21 cellular contexts compared by ENCODE assay signal in genomic region chr1:84585803-84586202, GRCh38. TPM values are rescaled to one million over a fixed set of nuclear protein-coding genes. Genes with fewer than 3 reads are reported as not detected.
DNase-seq lines count a peak whose midpoint lies in the region; ATAC-seq, FAIRE-seq and TF ChIP-seq lines count a peak whose summit lies in the region.
"Had no signal": no experiment of that assay in that cellular context is flagged by ENCODE, and none has a peak within 500 bp of the region (broad histone marks: within the 10 kb centered on the region; RNA-seq: fewer than 3 reads in every experiment).

No MANE protein-coding gene starts in this region.

- H3K36me3 ChIP-seq in HepG2 (replicated peaks in 1 of 2; ENCODE audit: control insufficient read depth in 1 of 2, insufficient read depth in 2 of 2, low read length in 2 of 2) (no peaks in the 10 kb centered on the region), right lobe of liver (no peaks in the 10 kb centered on the region), RWPE2 (ENCODE audit: low read depth) (no peaks in the 10 kb centered on the region)

- TF ChIP-seq RAD21 in HepG2 (CRISPR knock-in tag; IDR thresholded peaks at IDR 0.05), result no peak

- POLR2A ChIA-PET in HepG2 (lab: Yijun Ruan, JAX), result interaction anchor here (5.2 kb wide), 1 partner anchor 12 kb away, joined by 40 read pairs; the partner anchor contains the start of gene CTBS

- DNase-seq in HepG2 (ENCODE audit: low spot score), result no peak
- no peak for DNase-seq in right lobe of liver
- DNase-seq in RWPE2 (ENCODE audit: low spot score), result no peak
- DNase-seq in foreskin keratinocyte, result peak in 1 of 2 donors; percentile 64
- no peak for DNase-seq in type B pancreatic cell (ENCODE audit: extremely low spot score, unreplicated experiment)
- DNase-seq in GOT3 (lab: John Stamatoyannopoulos, UW), result no peak
- no peak for DNase-seq in activated CD4-positive, alpha-beta T cell treated with anti-CD3 and anti-CD28 coated beads, Interleukin-2, amount 10 ng/mL, durations not matched to agents 24 days and 14 days
- no peak for DNase-seq in DMS79 treated with DMSO at 0.1 percent for 48 hours (lab: John Stamatoyannopoulos, UW)
- DNase-seq: CD4-positive, CD25-positive, alpha-beta regulatory T cell; DMS79; HCEC 1CT; MV-4-11; NCI-H1694; NCI-H2081; NCI-H2227 treated with DMSO at 0.1 percent for 48 hours; NCI-H510A treated with DMSO at 0.1 percent for 48 hours; NCI-H774; OCI-M1; Right ventricle myocardium superior had no signal

- WGBS in HepG2 (ENCODE audit: low lambda C conversion rate), result 0% methylated on average over 1 of the region's 1 CpG
- WGBS in right lobe of liver (ENCODE audit: insufficient coverage, low coverage, low lambda C conversion rate, missing lambda C conversion rate), result 17% methylated on average over 1 of the region's 1 CpG

- H3K4me3 Mint-ChIP-seq in type B pancreatic cell, result no peak overlapping the region
- no peak overlapping the region for H3K4me3 Mint-ChIP-seq in activated CD4-positive, alpha-beta T cell treated with anti-CD3 and anti-CD28 coated beads, Interleukin-2, amount 10 ng/mL, durations not matched to agents 24 days and 14 days
- H3K4me3 Mint-ChIP-seq: CD4-positive, CD25-positive, alpha-beta regulatory T cell had no signal

- no peak for ATAC-seq in HepG2
- ATAC-seq in right lobe of liver, result no peak
- ATAC-seq in RWPE2 (ENCODE audit: low read depth), result peak; percentile 35; the same call in 1 of the 3 replicates
- ATAC-seq in foreskin keratinocyte, result peak; percentile 74

- peak overlapping the region; percentile 4 for H3K27ac Mint-ChIP-seq in type B pancreatic cell
- no peak overlapping the region for H3K27ac Mint-ChIP-seq in activated CD4-positive, alpha-beta T cell treated with anti-CD3 and anti-CD28 coated beads, Interleukin-2, amount 10 ng/mL, durations not matched to agents 24 days and 14 days

- BruUV-seq in HepG2 (replicated peaks; lab: Mats Ljungman, UMichigan), result no TSS peak

- H3K27ac ChIP-seq in HepG2 (ENCODE audit: extremely low read length, insufficient read depth, low read length) (no peak overlapping the region), right lobe of liver (no peak overlapping the region), RWPE2 (ENCODE audit: poor library complexity, severe bottlenecking) (no peak overlapping the region), foreskin keratinocyte (no peak overlapping the region)
- H3K27ac ChIP-seq: HL-60 had no signal

- no peak for TF ChIP-seq POLR2A in HepG2 (IDR thresholded peaks at IDR 0.05; ENCODE audit: insufficient read depth in 1 of 2, low read depth in 2 of 2, low read length in 2 of 2)
- TF ChIP-seq POLR2A in right lobe of liver (IDR thresholded peaks at IDR 0.05), result no peak

- no peak for FAIRE-seq in HepG2 (lab: Jason Lieb, UNC)
- FAIRE-seq: RCC 7860 had no signal

- H3K4me1 Mint-ChIP-seq in type B pancreatic cell (ENCODE audit: unreplicated experiment), result peaks cover 16% of the 10 kb centered on the region
- no peaks in the 10 kb centered on the region for H3K4me1 Mint-ChIP-seq in activated CD4-positive, alpha-beta T cell treated with anti-CD3 and anti-CD28 coated beads, Interleukin-2, amount 10 ng/mL, durations not matched to agents 24 days and 14 days

- TF ChIP-seq CTCF in HepG2 (CRISPR knock-in tag; IDR thresholded peaks at IDR 0.05) (no peak), right lobe of liver (IDR thresholded peaks at IDR 0.05) (no peak), RWPE2 (IDR thresholded peaks at IDR 0.05; ENCODE audit: poor library complexity, severe bottlenecking) (no peak), foreskin keratinocyte (conservative IDR thresholded peaks at IDR 0.05) (no peak), type B pancreatic cell (conservative IDR thresholded peaks at IDR 0.05) (no peak)

- no peak overlapping the region for H3K4me2 ChIP-seq in HepG2 (ENCODE audit: low read depth, low read length)

- H3K27me3 ChIP-seq in HepG2 (ENCODE audit: control insufficient read depth in 1 of 2, insufficient read depth in 2 of 2, low read length in 2 of 2) (no peaks in the 10 kb centered on the region; a peak in 1 of 5 replicates), right lobe of liver (no peaks in the 10 kb centered on the region), RWPE2 (ENCODE audit: insufficient read depth, poor library complexity, severe bottlenecking) (no peaks in the 10 kb centered on the region), foreskin keratinocyte (no peaks in the 10 kb centered on the region)

- CTCF ChIA-PET in HepG2 (lab: Yijun Ruan, JAX; ENCODE audit: low intra/inter-chr PET ratio, low total read pairs), result no interaction called here

- no peaks in the 10 kb centered on the region for H3K9me3 ChIP-seq in HepG2 (ENCODE audit: low read length)
- no peaks in the 10 kb centered on the region for H3K9me3 ChIP-seq in right lobe of liver
- H3K9me3 ChIP-seq in RWPE2 (ENCODE audit: severe bottlenecking), result no peaks in the 10 kb centered on the region

- no peaks in the 10 kb centered on the region for H3K27me3 Mint-ChIP-seq in type B pancreatic cell
- peaks cover 11% of the 10 kb centered on the region for H3K27me3 Mint-ChIP-seq in activated CD4-positive, alpha-beta T cell treated with anti-CD3 and anti-CD28 coated beads, Interleukin-2, amount 10 ng/mL, durations not matched to agents 24 days and 14 days

- H4K20me1 ChIP-seq in HepG2 (ENCODE audit: insufficient read depth, low read length), result no peaks in the 10 kb centered on the region

- H3K4me3 ChIP-seq in HepG2 (replicated peaks in 1 of 3; ENCODE audit: insufficient read depth in 1 of 3, low read depth in 2 of 3, low read length in 3 of 3), result no peak overlapping the region
- H3K4me3 ChIP-seq in right lobe of liver, result no peak overlapping the region
- no peak overlapping the region for H3K4me3 ChIP-seq in RWPE2 (ENCODE audit: severe bottlenecking)

- intact Hi-C loops in HepG2 (cut with micrococcal nuclease; ENCODE audit: unreplicated experiment) (no loop called here), right lobe of liver (cut with DNase I) (no loop called here)
- intact Hi-C loops in activated CD4-positive, alpha-beta T cell treated with anti-CD3 and anti-CD28 coated beads, Interleukin-2, amount 10 ng/mL, durations not matched to agents 24 days and 14 days (cut with micrococcal nuclease), result no loop called here

- peaks cover 13% of the 10 kb centered on the region for H3K9me3 Mint-ChIP-seq in type B pancreatic cell
- H3K9me3 Mint-ChIP-seq in activated CD4-positive, alpha-beta T cell treated with anti-CD3 and anti-CD28 coated beads, Interleukin-2, amount 10 ng/mL, durations not matched to agents 24 days and 14 days, result peaks cover 24% of the 10 kb centered on the region

- TF ChIP-seq EP300 in HepG2 (IDR thresholded peaks at IDR 0.05; ENCODE audit: low read depth in 2 of 2, low read length in 2 of 2), result no peak
- no peak for TF ChIP-seq EP300 in HepG2 (CRISPR knock-in tag; IDR thresholded peaks at IDR 0.05; ENCODE audit: borderline replicate concordance)

- H3K79me2 ChIP-seq in HepG2 (ENCODE audit: insufficient read depth, low read length), result no peaks in the 10 kb centered on the region

- no peak overlapping the region for H2AFZ ChIP-seq in HepG2 (ENCODE audit: low read length)

- in situ Hi-C loops in HepG2 (cut with HindIII; ENCODE audit: extremely low pct_ligation_motif_present, low pct_unique_long_range_greater_than_20kb), result no loop called here

- peaks cover 15% of the 10 kb centered on the region for H3K4me1 ChIP-seq in HepG2 (ENCODE audit: insufficient read depth, low read length)
- no peaks in the 10 kb centered on the region for H3K4me1 ChIP-seq in right lobe of liver
- H3K4me1 ChIP-seq in RWPE2 (ENCODE audit: insufficient read depth, poor library complexity, severe bottlenecking), result peaks cover 4% of the 10 kb centered on the region
- H3K4me1 ChIP-seq in foreskin keratinocyte, result peaks cover 10% of the 10 kb centered on the region

- no peak overlapping the region for H3K9ac ChIP-seq in HepG2 (ENCODE audit: insufficient read depth, low read depth, low read length)

- peaks cover 6% of the 10 kb centered on the region for H3K36me3 Mint-ChIP-seq in type B pancreatic cell
- no peaks in the 10 kb centered on the region for H3K36me3 Mint-ChIP-seq in activated CD4-positive, alpha-beta T cell treated with anti-CD3 and anti-CD28 coated beads, Interleukin-2, amount 10 ng/mL, durations not matched to agents 24 days and 14 days (ENCODE audit: low read depth)
- H3K36me3 Mint-ChIP-seq: CD4-positive, CD25-positive, alpha-beta regulatory T cell had no signal

TF ChIP-seq in HepG2, 621 proteins besides CTCF, POLR2A, EP300 and RAD21:
- TF ChIP-seq TP53 (CRISPR knock-in tag; conservative IDR thresholded peaks at IDR 0.05) (0 out of 2 replicates have a peak, but pooled peaks have one; percentile 34), HNRNPLL (IDR thresholded peaks at IDR 0.05; ENCODE audit: low read depth, low read length, poor library complexity, severe bottlenecking) (no peak)

RNA-seq across cellular contexts. Expression of gene CTBS, which starts 11.6 kb away (rescaled TPM):
- total RNA-seq in HepG2 (2016; rRNA removed; fragmentation: Illumina TruSeq; extraction: Trizol) (4.2 and 4.7 TPM in 2 replicates), right lobe of liver (10 to 100 TPM; 18.9 to 29.5 (median 24.4) TPM), foreskin keratinocyte (10.9 and 12.8 TPM in 2 replicates), type B pancreatic cell (ENCODE audit: low replicate concordance) (10.6 and 11.3 TPM in 2 replicates)
- total RNA-seq in HepG2 (2016; cell fraction: cytosol; rRNA removed; fragmentation: Illumina TruSeq; extraction: Trizol; ENCODE audit: low read depth), result 3.1 and 3.7 TPM in 2 replicates
- total RNA-seq in HepG2 (2016; cell fraction: insoluble cytoplasmic fraction; rRNA removed; fragmentation: Illumina TruSeq; extraction: Trizol), result 4.2 and 4.6 TPM in 2 replicates
- total RNA-seq in HepG2 (2016; cell fraction: membrane; rRNA removed; fragmentation: Illumina TruSeq; extraction: Trizol), result 6.8 and 7.1 TPM in 2 replicates
- 4.9 and 6.3 TPM in 2 replicates for total RNA-seq in HepG2 (2016; cell fraction: nucleus; rRNA removed; fragmentation: Illumina TruSeq; extraction: Trizol)
- polyA plus RNA-seq in HepG2 (2011; rRNA removed) (9.5 and 12.4 TPM in 2 replicates), foreskin keratinocyte (7.1 and 7.9 TPM in 2 replicates)
- polyA plus RNA-seq in HepG2 (2011; cell fraction: cytosol; rRNA removed), result 5.5 and 9.1 TPM in 2 replicates
- 2.7 and 3.3 TPM in 2 replicates for polyA plus RNA-seq in HepG2 (2011; cell fraction: nucleus; rRNA removed)
- 7.0 and 9.5 TPM in 2 replicates for polyA plus RNA-seq in HepG2 (2012)
- polyA plus RNA-seq in HepG2 (2016; cell fraction: cytosol; fragmentation: Illumina TruSeq; extraction: Trizol; ENCODE audit: low read depth), result 6.5 and 7.1 TPM in 2 replicates
- 4.9 and 5.4 TPM in 2 replicates for polyA plus RNA-seq in HepG2 (2016; cell fraction: insoluble cytoplasmic fraction; fragmentation: Illumina TruSeq; extraction: Trizol; ENCODE audit: low read depth)
- 7.9 and 8.2 TPM in 2 replicates for polyA plus RNA-seq in HepG2 (2016; cell fraction: membrane; fragmentation: Illumina TruSeq; extraction: Trizol; ENCODE audit: low read depth)
- polyA plus RNA-seq in HepG2 (2016; cell fraction: nucleus; fragmentation: Illumina TruSeq; extraction: Trizol; ENCODE audit: insufficient read depth, low read depth), result 6.4 and 7.2 TPM in 2 replicates
- 1.2 and 3.8 TPM in 2 replicates for polyA minus RNA-seq in HepG2 (2011; rRNA and poly(A)+ RNA removed; ENCODE audit: low replicate concordance)
- 5.8 and 7.9 TPM in 2 replicates for polyA minus RNA-seq in HepG2 (2011; cell fraction: cytosol; rRNA and poly(A)+ RNA removed)
- 11.7 and 11.8 TPM in 2 replicates for polyA minus RNA-seq in HepG2 (2011; cell fraction: nucleus; rRNA and poly(A)+ RNA removed)
- total RNA-seq in activated CD4-positive, alpha-beta T cell treated with anti-CD3 and anti-CD28 coated beads, Interleukin-2, amount 10 ng/mL, durations not matched to agents 24 days and 14 days, result 13.1 and 13.9 TPM in 2 replicates

Comparison
In these comparisons a context has a peak if more than half of its experiments do, and no peak if none do; other contexts are left out.
1. ATAC-seq: peak in RWPE2 (single experiment) and foreskin keratinocyte (single experiment); none in HepG2 (single experiment) and right lobe of liver (0 of 4).